Comparison of ENCODE assay signal across 23 cellular contexts in the genomic region with DNA sequence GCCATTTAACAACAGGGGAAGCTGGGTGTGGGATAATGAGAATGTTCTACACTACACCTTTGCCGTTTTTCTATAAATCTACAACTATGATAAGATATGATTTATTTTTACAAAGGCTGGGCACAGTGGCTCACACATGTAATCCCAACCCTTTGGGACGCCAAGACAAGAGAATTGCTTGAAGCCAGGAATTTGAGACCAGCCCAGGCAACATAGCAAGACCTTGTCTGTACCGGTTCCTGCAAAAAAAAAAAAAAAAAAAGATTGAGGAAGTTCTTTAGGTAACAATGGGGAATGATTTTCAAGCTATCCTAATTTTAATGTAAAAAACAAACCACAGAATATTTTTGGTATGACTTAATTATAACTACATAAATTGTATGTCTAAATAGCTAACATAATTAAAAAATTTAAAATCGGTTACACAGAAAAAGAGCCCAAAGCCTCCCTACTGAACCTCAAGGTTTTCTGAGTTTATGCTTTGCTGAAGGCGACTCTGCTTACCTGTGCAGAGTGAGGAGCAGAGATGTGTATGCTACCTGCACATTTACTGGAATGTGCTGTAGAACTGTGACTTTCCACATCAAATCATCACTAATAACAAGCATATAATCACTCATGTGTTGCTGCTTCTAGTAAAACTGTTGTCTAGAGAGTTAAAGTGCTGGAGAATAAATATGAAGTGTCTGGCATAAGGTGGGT.
"Had no signal": no experiment of that assay in that cellular context is flagged by ENCODE, and none has a peak within 500 bp of the region (broad histone marks: within the 10 kb centered on the region; RNA-seq: fewer than 3 reads in every experiment).

No MANE protein-coding gene starts in this region.

- H3K27me3 Mint-ChIP-seq: activated B cell treated with CpG ODN at 0.5 μM for 24 hours; activated CD4-positive, alpha-beta T cell treated with anti-CD3 and anti-CD28 coated beads, Interleukin-2, amount 10 ng/mL, durations not matched to agents 24 days and 14 days; activated CD8-positive, alpha-beta memory T cell treated with anti-CD3 and anti-CD28 coated beads, Interleukin-2, amount 10 ng/mL, durations not matched to agents 7 days and 5 days; activated naive CD4-positive, alpha-beta T cell treated with anti-CD3 and anti-CD28 coated beads, Interleukin-2, amount 50 U/mL, for 24 hours; activated naive CD8-positive, alpha-beta T cell treated with anti-CD3 and anti-CD28 coated beads, Interleukin-2, amount 50 U/mL, for 24 hours; activated T-cell treated with anti-CD3 and anti-CD28 coated beads, Interleukin-2, amount 50 U/mL, for 24 hours; T-helper 17 cell had no signal

- DNase-seq: activated B cell treated with CpG ODN at 0.5 μM for 24 hours; activated CD4-positive, alpha-beta T cell treated with anti-CD3 and anti-CD28 coated beads for 1 hour; activated CD4-positive, alpha-beta T cell treated with anti-CD3 and anti-CD28 coated beads, Interleukin-2, amount 10 ng/mL, durations not matched to agents 24 days and 14 days; activated CD4-positive, alpha-beta T cell treated with anti-CD3 and anti-CD28 coated beads, Interleukin-2, amount 50 U/mL, for 48 hours; activated CD8-positive, alpha-beta memory T cell treated with anti-CD3 and anti-CD28 coated beads, Interleukin-2, amount 10 ng/mL, durations not matched to agents 7 days and 5 days; activated effector memory CD4-positive, alpha-beta T cell treated with Interleukin-2 at 50 U/mL for 16 hours; activated naive CD4-positive, alpha-beta T cell; activated naive CD8-positive, alpha-beta T cell treated with anti-CD3 and anti-CD28 coated beads, Interleukin-2, amount 50 U/mL, for 24 hours; activated T-cell treated with anti-CD3 and anti-CD28 coated beads, Interleukin-2, amount 50 U/mL, for 24 hours; amniotic stem cell; MM.1S; NCI-H1105; NCI-H1436; NCI-H1694 treated with DMSO at 0.1 percent for 48 hours; NCI-H2029 treated with DMSO at 0.1 percent for 48 hours; NCI-H345; NCI-H510A treated with DMSO at 0.1 percent for 48 hours; SHP77 treated with DMSO at 0.1 percent for 48 hours; T-helper 17 cell; T-helper 9 cell had no signal

- ATAC-seq: activated CD8-positive, alpha-beta memory T cell treated with anti-CD3 and anti-CD28 coated beads, Interleukin-2, amount 10 ng/mL, durations not matched to agents 7 days and 5 days; activated naive CD8-positive, alpha-beta T cell treated with anti-CD3 and anti-CD28 coated beads, Interleukin-2, amount 50 U/mL, for 24 hours; T-helper 17 cell had no signal

- H3K4me3 Mint-ChIP-seq: activated B cell treated with CpG ODN at 0.5 μM for 24 hours; activated CD4-positive, alpha-beta T cell treated with anti-CD3 and anti-CD28 coated beads, Interleukin-2, amount 10 ng/mL, durations not matched to agents 24 days and 14 days; activated CD8-positive, alpha-beta memory T cell treated with anti-CD3 and anti-CD28 coated beads, Interleukin-2, amount 10 ng/mL, durations not matched to agents 7 days and 5 days; activated naive CD4-positive, alpha-beta T cell treated with anti-CD3 and anti-CD28 coated beads, Interleukin-2, amount 50 U/mL, for 24 hours; activated naive CD8-positive, alpha-beta T cell treated with anti-CD3 and anti-CD28 coated beads, Interleukin-2, amount 50 U/mL, for 24 hours; activated T-cell treated with anti-CD3 and anti-CD28 coated beads, Interleukin-2, amount 50 U/mL, for 24 hours; activated T-helper 1 cell treated with anti-CD3 and anti-CD28 coated beads, Interleukin-12 subunit alpha, Interleukin-12 subunit beta, Interleukin-2, Interleukin-4 antibody, amounts not matched to agents 30 ng/mL and 10 ng/mL and 1 ng/mL, durations not matched to agents 14 hours and 24 hours and 36 hours; brain; T-helper 17 cell had no signal

- H3K4me1 Mint-ChIP-seq: activated B cell treated with CpG ODN at 0.5 μM for 24 hours; activated CD4-positive, alpha-beta T cell treated with anti-CD3 and anti-CD28 coated beads, Interleukin-2, amount 10 ng/mL, durations not matched to agents 24 days and 14 days; activated CD8-positive, alpha-beta memory T cell treated with anti-CD3 and anti-CD28 coated beads, Interleukin-2, amount 10 ng/mL, durations not matched to agents 7 days and 5 days; activated naive CD4-positive, alpha-beta T cell treated with anti-CD3 and anti-CD28 coated beads, Interleukin-2, amount 50 U/mL, for 24 hours; activated naive CD8-positive, alpha-beta T cell treated with anti-CD3 and anti-CD28 coated beads, Interleukin-2, amount 50 U/mL, for 24 hours; T-helper 17 cell had no signal

- H3K27ac Mint-ChIP-seq: activated B cell treated with CpG ODN at 0.5 μM for 24 hours; activated CD4-positive, alpha-beta T cell treated with anti-CD3 and anti-CD28 coated beads, Interleukin-2, amount 10 ng/mL, durations not matched to agents 24 days and 14 days; activated CD8-positive, alpha-beta memory T cell treated with anti-CD3 and anti-CD28 coated beads, Interleukin-2, amount 10 ng/mL, durations not matched to agents 7 days and 5 days; activated naive CD4-positive, alpha-beta T cell treated with anti-CD3 and anti-CD28 coated beads, Interleukin-2, amount 50 U/mL, for 24 hours; activated naive CD8-positive, alpha-beta T cell treated with anti-CD3 and anti-CD28 coated beads, Interleukin-2, amount 50 U/mL, for 24 hours; activated T-cell treated with anti-CD3 and anti-CD28 coated beads, Interleukin-2, amount 50 U/mL, for 24 hours; activated T-helper 1 cell treated with anti-CD3 and anti-CD28 coated beads, Interleukin-12 subunit alpha, Interleukin-12 subunit beta, Interleukin-2, Interleukin-4 antibody, amounts not matched to agents 30 ng/mL and 10 ng/mL and 1 ng/mL, durations not matched to agents 14 hours and 24 hours and 36 hours; T-helper 17 cell had no signal
